In the genomic region with DNA sequence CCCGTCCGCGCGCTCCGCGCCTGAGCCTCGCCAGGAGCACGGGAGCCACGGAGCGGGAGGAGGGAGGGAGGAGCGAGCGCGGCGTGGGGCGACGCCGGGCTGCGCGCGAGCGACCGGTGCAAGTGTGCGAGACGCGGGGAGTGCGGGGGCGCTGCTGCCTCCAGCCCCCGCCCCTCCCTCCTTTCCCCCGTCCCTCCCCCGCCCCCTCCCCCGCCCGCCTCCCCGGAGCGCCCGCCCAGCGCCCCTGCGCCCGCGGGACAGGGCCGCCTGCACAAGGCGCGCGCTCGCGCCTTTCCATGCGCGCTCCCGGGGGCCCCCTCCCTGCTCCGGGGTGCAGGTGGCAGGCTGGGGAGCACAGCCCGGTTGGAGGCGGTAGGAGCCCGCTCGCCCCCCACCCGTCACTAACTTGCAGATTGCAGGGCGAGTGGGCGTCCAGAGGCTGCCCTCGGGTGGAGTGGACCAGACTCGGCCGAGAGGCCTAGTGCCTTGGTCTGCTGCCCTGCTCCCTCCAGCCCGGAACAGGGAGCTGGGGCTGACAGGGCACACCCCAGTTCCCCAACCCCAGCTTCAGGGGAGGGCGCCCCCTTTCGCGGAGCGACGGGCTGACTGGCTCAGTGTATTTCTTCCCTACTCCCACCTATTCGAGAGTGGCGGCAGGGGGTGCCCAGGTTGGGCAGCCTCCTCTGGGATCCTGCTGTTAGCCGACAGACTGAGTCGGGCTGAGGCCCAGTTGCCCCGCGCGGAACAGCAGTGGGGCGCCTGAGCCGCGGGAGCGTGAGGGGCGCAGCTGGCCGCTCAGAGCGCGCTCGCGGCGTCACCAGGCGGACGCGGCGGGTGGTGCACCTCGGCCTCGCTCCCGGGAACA, we compare ENCODE assay signal across 9 cellular contexts. TPM values are rescaled to one million over a fixed set of nuclear protein-coding genes. Genes with fewer than 3 reads are reported as not detected.
DNase-seq lines count a peak whose midpoint lies in the region; ATAC-seq and TF ChIP-seq lines count a peak whose summit lies in the region.
"Had no signal": no experiment of that assay in that cellular context is flagged by ENCODE, and none has a peak within 500 bp of the region (broad histone marks: within the 10 kb centered on the region; RNA-seq: fewer than 3 reads in every experiment).

A gene (minus strand): TSS at position 126 of the 865 bp plus-strand sequence. CDS start 255 bp downstream, outside the sequence.

- POLR2A ChIA-PET in PC-9 (lab: Charles Lee; ENCODE audit: unreplicated experiment), result interaction anchor here (0.6 to 0.8 kb wide), 3 partner anchors 99 to 384 kb away, joined by 4 to 12 read pairs (median 5); no protein-coding TSS in a partner anchor

- ATAC-seq in HG02970 (IDR thresholded peaks at IDR 0.05; ENCODE audit: low FRiP score, unreplicated experiment), result no peak

- peaks cover 43% of the 10 kb centered on the region for H3K79me2 ChIP-seq in PC-9 (ENCODE audit: low read depth)

- no peaks in the 10 kb centered on the region for H3K9me2 ChIP-seq in PC-9 (ENCODE audit: insufficient read depth)

- H3K27ac Mint-ChIP-seq in activated naive CD8-positive, alpha-beta T cell treated with anti-CD3 and anti-CD28 coated beads for 36 hours, result no peak within 1 kb of the TSS

- peaks cover 2% of the 10 kb centered on the region for H3K4me1 Mint-ChIP-seq in activated naive CD8-positive, alpha-beta T cell treated with anti-CD3 and anti-CD28 coated beads for 36 hours

- peak within 1 kb of the TSS; percentile 85 for H3K4me3 ChIP-seq in PC-9
- H3K4me3 ChIP-seq in iPS-18a (ENCODE audit: low read length), result peak within 1 kb of the TSS; percentile 59

- H4K20me1 ChIP-seq in PC-9 (ENCODE audit: insufficient read depth), result no peaks in the 10 kb centered on the region

- H3K4me1 ChIP-seq in PC-9 (replicated peaks; ENCODE audit: insufficient read depth) (peaks cover 30% of the 10 kb centered on the region), iPS-18a (ENCODE audit: control insufficient read depth, low read depth, low read length) (no peaks in the 10 kb centered on the region)

- H3K9me3 ChIP-seq in PC-9 (ENCODE audit: insufficient read depth, low read depth), result no peaks in the 10 kb centered on the region
- H3K9me3 ChIP-seq in iPS-18a (ENCODE audit: control insufficient read depth, low read depth, low read length), result no peaks in the 10 kb centered on the region

- no peaks in the 10 kb centered on the region for H3K36me3 Mint-ChIP-seq in activated naive CD8-positive, alpha-beta T cell treated with anti-CD3 and anti-CD28 coated beads for 36 hours

- H3K9me3 Mint-ChIP-seq in activated naive CD8-positive, alpha-beta T cell treated with anti-CD3 and anti-CD28 coated beads for 36 hours, result no peaks in the 10 kb centered on the region

- H3K27ac ChIP-seq in PC-9, result no peak within 1 kb of the TSS
- no peak within 1 kb of the TSS for H3K27ac ChIP-seq in iPS-18a (ENCODE audit: low read length)

- H3K27me3 Mint-ChIP-seq in activated naive CD8-positive, alpha-beta T cell treated with anti-CD3 and anti-CD28 coated beads for 36 hours, result peaks cover 24% of the 10 kb centered on the region

- peak; percentile 98 for TF ChIP-seq CTCF in PC-9 (conservative IDR thresholded peaks at IDR 0.05)

- CTCF ChIA-PET in PC-9 (lab: Charles Lee), result interaction anchor here (0.6 to 3.8 kb wide), 8 partner anchors 11 to 225 kb away, joined by 3 to 37 read pairs (median 3); no protein-coding TSS in a partner anchor

- peak within 1 kb of the TSS; percentile 99 for H3K4me2 ChIP-seq in PC-9

- peak within 1 kb of the TSS; percentile 84 for H2AFZ ChIP-seq in PC-9

- BruUV-seq in PC-9 (replicated peaks; lab: Mats Ljungman, UMichigan), result no TSS peak

- 0 out of 2 replicates have a peak, but pooled peaks cover 6% of the 10 kb centered on the region for H3K36me3 ChIP-seq in PC-9 (ENCODE audit: low read depth)
- no peaks in the 10 kb centered on the region for H3K36me3 ChIP-seq in iPS-18a (ENCODE audit: control insufficient read depth, low read depth, low read length)

- H3K4me3 Mint-ChIP-seq in activated naive CD8-positive, alpha-beta T cell treated with anti-CD3 and anti-CD28 coated beads for 36 hours, result peak within 1 kb of the TSS; percentile 65

- peaks cover 12% of the 10 kb centered on the region; the same call in 1 of the 2 replicates for H3F3A ChIP-seq in PC-9 (ENCODE audit: insufficient read depth, low read depth)

- intact Hi-C loops in PC-9 (cut with micrococcal nuclease; ENCODE audit: unreplicated experiment), result loop anchor here (1.0 to 10.0 kb wide), 4 partner anchors 53 to 1005 kb away; no protein-coding TSS in a partner anchor

- DNase-seq in Daoy (ENCODE audit: low read depth) (peak; percentile 67), PC-9 (peak; percentile 45 to 79), occipital lobe (lab: John Stamatoyannopoulos, UW) (no peak), COR-L47 (lab: John Stamatoyannopoulos, UW) (no peak)
- peak; percentile 73 for DNase-seq in activated naive CD8-positive, alpha-beta T cell treated with anti-CD3 and anti-CD28 coated beads for 36 hours
- peak in 2 of 3 donors; percentile 45 to 51 for DNase-seq in stimulated activated CD4-positive, alpha-beta T cell treated with anti-CD3 and anti-CD28 coated beads, Interleukin-12 subunit alpha, Interleukin-12 subunit beta, amount 100 ng/mL, for 48 hours (ENCODE audit: low read depth in 2 of 3, low spot score in 1 of 3)

- H3K9ac ChIP-seq in iPS-18a (ENCODE audit: low read length), result no peak within 1 kb of the TSS

- no peaks in the 10 kb centered on the region for H3K27me3 ChIP-seq in PC-9 (ENCODE audit: insufficient read depth, low read depth)
- peaks cover 83% of the 10 kb centered on the region for H3K27me3 ChIP-seq in iPS-18a (ENCODE audit: control insufficient read depth, insufficient read depth, low read length)

RNA-seq across cellular contexts. Expression of the gene that starts here (rescaled TPM):
- total RNA-seq in Daoy (2014; rRNA removed; shearing (Covaris generic)), result 0.09 and 0.29 TPM in 2 replicates
- total RNA-seq in PC-9 (2021), result 4.7 and 6.3 TPM in 2 replicates
- under 1 TPM in 1 of 2 experiments, not detected in 1; 0.20 TPM for total RNA-seq in activated naive CD8-positive, alpha-beta T cell treated with anti-CD3 and anti-CD28 coated beads for 36 hours
- total RNA-seq in occipital lobe, result 9.0 TPM
- total RNA-seq: pulmonary artery endothelial cell had no signal

Comparison
In these comparisons a context has a peak if more than half of its experiments do, and no peak if none do; other contexts are left out.
1. Peak in DNase-seq in Daoy; RNA of the gene not detected or under 1 TPM.
2. Peak in DNase-seq in activated naive CD8-positive, alpha-beta T cell treated with anti-CD3 and anti-CD28 coated beads for 36 hours; RNA of the gene not detected or under 1 TPM.
3. DNase-seq: peak in PC-9 (2 of 2) and stimulated activated CD4-positive, alpha-beta T cell treated with anti-CD3 and anti-CD28 coated beads, Interleukin-12 subunit alpha, Interleukin-12 subunit beta, amount 100 ng/mL, for 48 hours (2 of 3); none in occipital lobe (single experiment) and COR-L47 (single experiment).